ENCODE assay signal across 16 cellular contexts in genomic region chr11:130798280-130798679, GRCh38.
A peak's percentile ranks its signal among the peaks of the same experiment; 100 is the strongest.
DNase-seq lines count a peak whose midpoint lies in the region; ATAC-seq, FAIRE-seq and TF ChIP-seq lines count a peak whose summit lies in the region.
"Had no signal": no experiment of that assay in that cellular context is flagged by ENCODE, and none has a peak within 500 bp of the region (broad histone marks: within the 10 kb centered on the region; RNA-seq: fewer than 3 reads in every experiment).

No MANE protein-coding gene starts in this region.

- H3K36me3 Mint-ChIP-seq in activated naive CD8-positive, alpha-beta T cell treated with anti-CD3 and anti-CD28 coated beads for 36 hours = no peaks in the 10 kb centered on the region
- H3K36me3 Mint-ChIP-seq in glutamatergic neuron (ENCODE audit: unreplicated experiment) = peaks cover 10% of the 10 kb centered on the region
- H3K36me3 Mint-ChIP-seq: CD14-positive monocyte had no signal

- TF ChIP-seq POLR2A in sigmoid colon (IDR thresholded peaks at IDR 0.05) = no peak

- FAIRE-seq in bronchial epithelial cell (lab: Jason Lieb, UNC) = no peak

- no peak for ATAC-seq in GM21529 (IDR thresholded peaks at IDR 0.05; ENCODE audit: unreplicated experiment)
- ATAC-seq: stimulated activated naive CD8-positive, alpha-beta T cell treated with anti-CD3 and anti-CD28 coated beads, Interleukin-15, Interleukin-2, amounts not matched to agents 100 U/mL and 50 U/mL, for 24 hours had no signal

- H3K9me3 ChIP-seq in MG63 (0 out of 2 replicates have a peak, but pooled peaks cover 2% of the 10 kb centered on the region), sigmoid colon (peaks cover 0 to 2% (median 0%) of the 10 kb centered on the region in 4 donors)

- no peak overlapping the region for H3K4me3 Mint-ChIP-seq in activated naive CD8-positive, alpha-beta T cell treated with anti-CD3 and anti-CD28 coated beads for 36 hours
- no peak overlapping the region for H3K4me3 Mint-ChIP-seq in glutamatergic neuron (ENCODE audit: unreplicated experiment)
- H3K4me3 Mint-ChIP-seq: CD14-positive monocyte had no signal

- H3K4me1 Mint-ChIP-seq in activated naive CD8-positive, alpha-beta T cell treated with anti-CD3 and anti-CD28 coated beads for 36 hours = no peaks in the 10 kb centered on the region
- H3K4me1 Mint-ChIP-seq in glutamatergic neuron (ENCODE audit: low read depth, unreplicated experiment) = no peaks in the 10 kb centered on the region
- H3K4me1 Mint-ChIP-seq: CD14-positive monocyte had no signal

- H3K27ac ChIP-seq in sigmoid colon = no peak overlapping the region

- CTCF ChIA-PET in BJ (lab: Yijun Ruan, JAX) = no interaction called here

- H3K4me3 ChIP-seq in BJ (ENCODE audit: low read depth, low read length) (no peak overlapping the region), MG63 (no peak overlapping the region), bronchial epithelial cell (ENCODE audit: low read depth, low read length) (no peak overlapping the region), sigmoid colon (no peak overlapping the region)

- H3K27me3 ChIP-seq in BJ (ENCODE audit: control insufficient read depth, insufficient read depth, low read length) (no peaks in the 10 kb centered on the region; the same call in 1 of the 2 replicates), MG63 (no peaks in the 10 kb centered on the region), bronchial epithelial cell (ENCODE audit: control insufficient read depth, insufficient read depth, low read length) (no peaks in the 10 kb centered on the region), sigmoid colon (no peaks in the 10 kb centered on the region)

- 86 to 89% methylated on average over 3 of the region's 3 CpGs for WGBS in sigmoid colon, 2 donors

- intact Hi-C loops in sigmoid colon (cut with DNase I) = no loop called here

- DNase-seq in BJ (ENCODE audit: low read depth) (peak; percentile 91), MG63 (peak; percentile 72), bronchial epithelial cell (ENCODE audit: low read depth) (peak; percentile 75), kidney tubule cell (ENCODE audit: low spot score) (peak; percentile 99), sigmoid colon (no peak), glutamatergic neuron (no peak)
- DNase-seq in activated naive CD8-positive, alpha-beta T cell treated with anti-CD3 and anti-CD28 coated beads for 36 hours = no peak
- DNase-seq: activated CD4-positive, CD25-positive, alpha-beta regulatory T cell; activated T-cell treated with anti-CD3 and anti-CD28 coated beads for 4 hours; anterior cingulate cortex; NCI-H1092; NCI-H69; stimulated activated CD4-positive, alpha-beta T cell treated with anti-CD3 and anti-CD28 coated beads, Interleukin-4, amount 100 ng/mL, for 4 hours; stimulated activated naive CD8-positive, alpha-beta T cell treated with anti-CD3 and anti-CD28 coated beads, Interleukin-15, Interleukin-2, amounts not matched to agents 100 U/mL and 50 U/mL, for 24 hours had no signal

- H3K36me3 ChIP-seq in BJ (ENCODE audit: control insufficient read depth, insufficient read depth, low read length) (no peaks in the 10 kb centered on the region), MG63 (no peaks in the 10 kb centered on the region), bronchial epithelial cell (ENCODE audit: control insufficient read depth, insufficient read depth, low read length) (no peaks in the 10 kb centered on the region), sigmoid colon (no peaks in the 10 kb centered on the region)

- POLR2A ChIA-PET in BJ (lab: Charles Lee) = interaction anchor here (0.5 kb wide), 1 partner anchor 204 kb away, joined by 3 read pairs; no protein-coding TSS in a partner anchor

- no peak for TF ChIP-seq EP300 in sigmoid colon (IDR thresholded peaks at IDR 0.05)

- peaks cover 9% of the 10 kb centered on the region for H3K27me3 Mint-ChIP-seq in activated naive CD8-positive, alpha-beta T cell treated with anti-CD3 and anti-CD28 coated beads for 36 hours
- peaks cover 2% of the 10 kb centered on the region for H3K27me3 Mint-ChIP-seq in glutamatergic neuron (ENCODE audit: unreplicated experiment)

- H3K27ac Mint-ChIP-seq in activated naive CD8-positive, alpha-beta T cell treated with anti-CD3 and anti-CD28 coated beads for 36 hours = no peak overlapping the region
- no peak overlapping the region for H3K27ac Mint-ChIP-seq in glutamatergic neuron (ENCODE audit: unreplicated experiment)
- H3K27ac Mint-ChIP-seq: CD14-positive monocyte had no signal

- TF ChIP-seq CTCF in BJ (IDR thresholded peaks at IDR 0.05; ENCODE audit: insufficient read depth, low read depth, low read length) (no peak), bronchial epithelial cell (IDR thresholded peaks at IDR 0.05; ENCODE audit: insufficient read depth, low read length, severe bottlenecking) (no peak), sigmoid colon (IDR thresholded peaks at IDR 0.05) (no peak), glutamatergic neuron (IDR thresholded peaks at IDR 0.05; ENCODE audit: partially characterized antibody, unreplicated experiment) (no peak)

- no peaks in the 10 kb centered on the region for H3K4me1 ChIP-seq in sigmoid colon

- peaks cover 3% of the 10 kb centered on the region for H3K9me3 Mint-ChIP-seq in activated naive CD8-positive, alpha-beta T cell treated with anti-CD3 and anti-CD28 coated beads for 36 hours
- H3K9me3 Mint-ChIP-seq in glutamatergic neuron (ENCODE audit: unreplicated experiment) = no peaks in the 10 kb centered on the region

Comparison
In these comparisons a context has a peak if more than half of its experiments do, and no peak if none do; other contexts are left out.
1. DNase-seq: peak in BJ (single experiment), MG63 (single experiment), bronchial epithelial cell (single experiment) and kidney tubule cell (single experiment); none in sigmoid colon (single experiment), activated naive CD8-positive, alpha-beta T cell treated with anti-CD3 and anti-CD28 coated beads for 36 hours (single experiment) and glutamatergic neuron (single experiment).